Comparison of ENCODE assay signal across 28 cellular contexts in genomic region chr15:86483936-86484335, GRCh38.
DNase-seq lines count a peak whose midpoint lies in the region; ATAC-seq, FAIRE-seq and TF ChIP-seq lines count a peak whose summit lies in the region.
"Had no signal": no experiment of that assay in that cellular context is flagged by ENCODE, and none has a peak within 500 bp of the region (broad histone marks: within the 10 kb centered on the region; RNA-seq: fewer than 3 reads in every experiment).

No MANE protein-coding gene starts in this region.

- intact Hi-C loops in activated CD4-positive, alpha-beta memory T cell treated with anti-CD3 and anti-CD28 coated beads for 36 hours (cut with micrococcal nuclease), result no loop called here

- peak; percentile 5 for DNase-seq in ELF-1 (ENCODE audit: low read depth, low spot score)
- DNase-seq in NCI-H510A (lab: John Stamatoyannopoulos, UW), result peak; percentile 25
- no peak for DNase-seq in T-helper 9 cell
- DNase-seq in activated CD4-positive, alpha-beta memory T cell treated with anti-CD3 and anti-CD28 coated beads for 36 hours, result no peak
- no peak for DNase-seq in GM12892 (ENCODE audit: insufficient read length)
- DNase-seq in stimulated activated effector memory CD8-positive, alpha-beta T cell treated with anti-CD3 and anti-CD28 coated beads, Interleukin-12 subunit alpha, Interleukin-12 subunit beta, amount 100 ng/mL, for 72 hours (ENCODE audit: low spot score in 2 of 2), result no peak
- DNase-seq: activated CD4-positive, CD25-positive, alpha-beta regulatory T cell treated with anti-CD3 and anti-CD28 coated beads, Interleukin-2, amount 50 U/mL, for 72 hours; activated CD8-positive, alpha-beta T cell treated with anti-CD3 and anti-CD28 coated beads, Interleukin-2, amount 10 ng/mL, durations not matched to agents 7 days and 5 days; activated T-cell treated with anti-CD3 and anti-CD28 coated beads for 4 hours; cortex of kidney; DMS79; effector memory CD8-positive, alpha-beta T cell; foreskin fibroblast; GF-D8; H7; heart left ventricle; lower lobe of right lung; mucosa of descending colon; NCI-H1092; NCI-H2029 treated with DMSO at 0.1 percent for 48 hours; stimulated activated naive CD4-positive, alpha-beta T cell treated with Interleukin-2 at 50 U/mL for 16 hours had no signal

- CTCF ChIA-PET in activated CD4-positive, alpha-beta memory T cell treated with anti-CD3 and anti-CD28 coated beads for 36 hours (lab: Charles Lee), result no interaction called here

- POLR2A ChIA-PET in activated CD4-positive, alpha-beta memory T cell treated with anti-CD3 and anti-CD28 coated beads for 36 hours (lab: Charles Lee), result no interaction called here

- FAIRE-seq in GM12892 (lab: Jason Lieb, UNC), result no peak
- FAIRE-seq: GM18507, RCC 7860, TTC549 had no signal

- H3K4me1 Mint-ChIP-seq in activated CD4-positive, alpha-beta memory T cell treated with anti-CD3 and anti-CD28 coated beads for 36 hours (ENCODE audit: low read depth), result no peaks in the 10 kb centered on the region
- peaks cover 6% of the 10 kb centered on the region for H3K4me1 Mint-ChIP-seq in stimulated activated effector memory CD8-positive, alpha-beta T cell treated with anti-CD3 and anti-CD28 coated beads, Interleukin-12 subunit alpha, Interleukin-12 subunit beta, amount 100 ng/mL, for 72 hours
- H3K4me1 Mint-ChIP-seq: nephron had no signal

- no peaks in the 10 kb centered on the region for H3K36me3 Mint-ChIP-seq in activated CD4-positive, alpha-beta memory T cell treated with anti-CD3 and anti-CD28 coated beads for 36 hours
- no peaks in the 10 kb centered on the region for H3K36me3 Mint-ChIP-seq in stimulated activated effector memory CD8-positive, alpha-beta T cell treated with anti-CD3 and anti-CD28 coated beads, Interleukin-12 subunit alpha, Interleukin-12 subunit beta, amount 100 ng/mL, for 72 hours
- H3K36me3 Mint-ChIP-seq: activated naive CD8-positive, alpha-beta T cell had no signal

- ATAC-seq in GM18868 (IDR thresholded peaks at IDR 0.05; ENCODE audit: unreplicated experiment) (peak; percentile 97), HG03280 (IDR thresholded peaks at IDR 0.05; ENCODE audit: unreplicated experiment) (peak; percentile 50)
- ATAC-seq in stimulated activated effector memory CD8-positive, alpha-beta T cell treated with anti-CD3 and anti-CD28 coated beads, Interleukin-12 subunit alpha, Interleukin-12 subunit beta, amount 100 ng/mL, for 72 hours, result no peak
- ATAC-seq: activated CD8-positive, alpha-beta T cell treated with anti-CD3 and anti-CD28 coated beads, Interleukin-2, amount 10 ng/mL, durations not matched to agents 7 days and 5 days; effector memory CD8-positive, alpha-beta T cell; heart left ventricle; lower lobe of right lung; mucosa of descending colon had no signal

- no peaks in the 10 kb centered on the region for H3K9me3 Mint-ChIP-seq in activated CD4-positive, alpha-beta memory T cell treated with anti-CD3 and anti-CD28 coated beads for 36 hours
- H3K9me3 Mint-ChIP-seq in stimulated activated effector memory CD8-positive, alpha-beta T cell treated with anti-CD3 and anti-CD28 coated beads, Interleukin-12 subunit alpha, Interleukin-12 subunit beta, amount 100 ng/mL, for 72 hours, result no peaks in the 10 kb centered on the region
- H3K9me3 Mint-ChIP-seq: effector memory CD8-positive, alpha-beta T cell; nephron had no signal

- no peak overlapping the region for H3K4me3 Mint-ChIP-seq in activated CD4-positive, alpha-beta memory T cell treated with anti-CD3 and anti-CD28 coated beads for 36 hours
- no peak overlapping the region for H3K4me3 Mint-ChIP-seq in stimulated activated effector memory CD8-positive, alpha-beta T cell treated with anti-CD3 and anti-CD28 coated beads, Interleukin-12 subunit alpha, Interleukin-12 subunit beta, amount 100 ng/mL, for 72 hours
- H3K4me3 Mint-ChIP-seq: activated CD8-positive, alpha-beta T cell treated with anti-CD3 and anti-CD28 coated beads, Interleukin-2, amount 10 ng/mL, durations not matched to agents 7 days and 5 days; activated naive CD8-positive, alpha-beta T cell; effector memory CD8-positive, alpha-beta T cell; nephron had no signal

- TF ChIP-seq POLR2A in GM12892 (IDR thresholded peaks at IDR 0.05; ENCODE audit: low read depth, low read length), result no peak

- H3K27ac Mint-ChIP-seq in activated CD4-positive, alpha-beta memory T cell treated with anti-CD3 and anti-CD28 coated beads for 36 hours, result no peak overlapping the region
- H3K27ac Mint-ChIP-seq in stimulated activated effector memory CD8-positive, alpha-beta T cell treated with anti-CD3 and anti-CD28 coated beads, Interleukin-12 subunit alpha, Interleukin-12 subunit beta, amount 100 ng/mL, for 72 hours, result no peak overlapping the region
- H3K27ac Mint-ChIP-seq: activated CD8-positive, alpha-beta T cell treated with anti-CD3 and anti-CD28 coated beads, Interleukin-2, amount 10 ng/mL, durations not matched to agents 7 days and 5 days; activated naive CD8-positive, alpha-beta T cell; effector memory CD8-positive, alpha-beta T cell; nephron had no signal

- H3K27me3 Mint-ChIP-seq in activated CD4-positive, alpha-beta memory T cell treated with anti-CD3 and anti-CD28 coated beads for 36 hours, result no peaks in the 10 kb centered on the region

Comparison
In these comparisons a context has a peak if more than half of its experiments do, and no peak if none do; other contexts are left out.
1. DNase-seq: peak in ELF-1 (single experiment) and NCI-H510A (single experiment); none in T-helper 9 cell (single experiment), activated CD4-positive, alpha-beta memory T cell treated with anti-CD3 and anti-CD28 coated beads for 36 hours (single experiment), GM12892 (single experiment) and stimulated activated effector memory CD8-positive, alpha-beta T cell treated with anti-CD3 and anti-CD28 coated beads, Interleukin-12 subunit alpha, Interleukin-12 subunit beta, amount 100 ng/mL, for 72 hours (0 of 2).